24 cellular contexts compared by ENCODE assay signal in the genomic region with DNA sequence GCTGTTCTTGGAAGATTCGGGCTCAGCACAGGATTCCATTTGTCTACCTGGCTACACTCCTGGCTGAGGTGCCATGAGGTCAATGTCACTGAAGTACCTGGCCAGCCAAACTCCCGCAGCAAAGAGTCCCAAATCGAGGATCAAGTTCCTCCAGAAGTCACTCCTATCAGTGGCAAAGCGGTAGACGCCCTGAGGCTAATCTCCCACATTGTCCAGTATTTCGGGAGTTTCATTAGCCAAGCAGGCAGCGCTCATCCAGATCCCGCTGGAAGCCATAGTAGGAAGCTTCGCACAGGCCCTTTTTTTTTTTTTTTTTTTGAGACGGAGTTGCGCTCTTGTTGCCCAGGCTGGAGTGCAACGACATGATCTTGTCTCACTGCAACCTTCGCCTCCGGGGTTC.
"Had no signal": no experiment of that assay in that cellular context is flagged by ENCODE, and none has a peak within 500 bp of the region (broad histone marks: within the 10 kb centered on the region; RNA-seq: fewer than 3 reads in every experiment).

No MANE protein-coding gene starts in this region.

- H3K9ac ChIP-seq: neural progenitor cell had no signal

- H3K27me3 Mint-ChIP-seq: stimulated activated naive CD8-positive, alpha-beta T cell treated with anti-CD3 and anti-CD28 coated beads, Interleukin-15, amount 100 ng/mL, for 72 hours had no signal

- H3K79me2 ChIP-seq: hepatocyte had no signal

- H3K27ac Mint-ChIP-seq: dendritic cell treated with granulocyte-macrophage colony-stimulating factor and Interleukin-4, amounts not matched to agents 40 ng/mL and 50 ng/mL, for 4 days; effector memory CD8-positive, alpha-beta T cell; memory B cell; natural killer cell treated with Interleukin-12 subunit alpha and Interleukin-12 subunit beta and Interleukin-15 and Interleukin-18, amount 100 ng/mL, for 72 hours; neural progenitor cell; stimulated activated naive B cell treated with anti-CD40 and anti-IgM and Interleukin-4, amounts not matched to agents 10 μg/mL and 1 μg/mL and 100 μg/mL, for 72 hours; stimulated activated naive CD8-positive, alpha-beta T cell treated with anti-CD3 and anti-CD28 coated beads, Interleukin-15, amount 100 ng/mL, for 72 hours had no signal

- H3K9me3 Mint-ChIP-seq: dendritic cell treated with granulocyte-macrophage colony-stimulating factor and Interleukin-4, amounts not matched to agents 40 ng/mL and 50 ng/mL, for 4 days; effector memory CD8-positive, alpha-beta T cell; natural killer cell treated with Interleukin-12 subunit alpha and Interleukin-12 subunit beta and Interleukin-15 and Interleukin-18, amount 100 ng/mL, for 72 hours; stimulated activated naive CD8-positive, alpha-beta T cell treated with anti-CD3 and anti-CD28 coated beads, Interleukin-15, amount 100 ng/mL, for 72 hours had no signal

- H3K4me1 ChIP-seq: left ventricle myocardium inferior, lower lobe of right lung, psoas muscle, testis, transverse colon, uterus had no signal

- H3K4me3 ChIP-seq: hepatocyte, left ventricle myocardium inferior, lower lobe of right lung, neural progenitor cell, psoas muscle, testis, transverse colon, uterus had no signal

- H2AFZ ChIP-seq: hepatocyte, neural progenitor cell had no signal

- ATAC-seq: effector memory CD8-positive, alpha-beta T cell; left cardiac atrium; lower lobe of right lung; natural killer cell treated with Interleukin-12 subunit alpha and Interleukin-12 subunit beta and Interleukin-15 and Interleukin-18, amount 100 ng/mL, for 72 hours; psoas muscle; sciatic nerve; stimulated activated naive B cell treated with anti-CD40 and anti-IgM and Interleukin-4, amounts not matched to agents 10 μg/mL and 1 μg/mL and 100 μg/mL, for 72 hours; stimulated activated naive CD8-positive, alpha-beta T cell treated with anti-CD3 and anti-CD28 coated beads, Interleukin-15, amount 100 ng/mL, for 72 hours had no signal

- H3K27me3 ChIP-seq: hepatocyte, neural progenitor cell, testis, transverse colon, uterus had no signal

- H3K36me3 Mint-ChIP-seq: memory B cell; natural killer cell treated with Interleukin-12 subunit alpha and Interleukin-12 subunit beta and Interleukin-15 and Interleukin-18, amount 100 ng/mL, for 72 hours; neural progenitor cell; stimulated activated naive B cell treated with anti-CD40 and anti-IgM and Interleukin-4, amounts not matched to agents 10 μg/mL and 1 μg/mL and 100 μg/mL, for 72 hours had no signal

- H3K36me3 ChIP-seq: left ventricle myocardium inferior, lower lobe of right lung, neural progenitor cell, transverse colon, uterus had no signal

- H3K4me2 ChIP-seq: hepatocyte, neural progenitor cell had no signal

- DNase-seq: effector memory CD8-positive, alpha-beta T cell; foreskin melanocyte; head of caudate nucleus; kidney; left cardiac atrium; left ventricle myocardium inferior; lower lobe of right lung; midbrain; psoas muscle; retina; stimulated activated CD4-positive, alpha-beta T cell treated with anti-CD3 and anti-CD28 coated beads, Interleukin-2, amount 100 ng/mL, for 24 hours; stimulated activated CD4-positive, alpha-beta T cell treated with anti-CD3 and anti-CD28 coated beads, Interleukin-4, amount 100 ng/mL, for 4 hours; stimulated activated naive B cell treated with anti-CD40 and anti-IgM and Interleukin-4, amounts not matched to agents 10 μg/mL and 1 μg/mL and 100 μg/mL, for 72 hours; stimulated activated naive CD8-positive, alpha-beta T cell treated with anti-CD3 and anti-CD28 coated beads, Interleukin-15, amount 100 ng/mL, for 72 hours; testis; transverse colon; uterus had no signal

- H3K27ac ChIP-seq: hepatocyte, left ventricle myocardium inferior, lower lobe of right lung, neural progenitor cell, psoas muscle, testis, transverse colon, uterus had no signal

- H3K9me3 ChIP-seq: left ventricle myocardium inferior, lower lobe of right lung, psoas muscle, testis, transverse colon, uterus had no signal

- H3K4me3 Mint-ChIP-seq: dendritic cell treated with granulocyte-macrophage colony-stimulating factor and Interleukin-4, amounts not matched to agents 40 ng/mL and 50 ng/mL, for 4 days; effector memory CD8-positive, alpha-beta T cell; memory B cell; natural killer cell treated with Interleukin-12 subunit alpha and Interleukin-12 subunit beta and Interleukin-15 and Interleukin-18, amount 100 ng/mL, for 72 hours; neural progenitor cell; stimulated activated naive B cell treated with anti-CD40 and anti-IgM and Interleukin-4, amounts not matched to agents 10 μg/mL and 1 μg/mL and 100 μg/mL, for 72 hours; stimulated activated naive CD8-positive, alpha-beta T cell treated with anti-CD3 and anti-CD28 coated beads, Interleukin-15, amount 100 ng/mL, for 72 hours had no signal

- FAIRE-seq: colon, kidney had no signal

- H3K4me1 Mint-ChIP-seq: memory B cell; neural progenitor cell; stimulated activated naive CD8-positive, alpha-beta T cell treated with anti-CD3 and anti-CD28 coated beads, Interleukin-15, amount 100 ng/mL, for 72 hours had no signal
